Comparison of ENCODE assay signal across 1 cellular context in genomic region chr6:117441824-117442264, GRCh38.
TF ChIP-seq lines count a peak whose summit lies in the region.

No MANE protein-coding gene starts in this region.

TF ChIP-seq in HepG2, 621 proteins besides CTCF, POLR2A, EP300 and RAD21 (continued from another document and continues in another):
- TF ChIP-seq ZBTB37 (CRISPR knock-in tag; IDR thresholded peaks at IDR 0.05) (no peak), TBL1XR1 (IDR thresholded peaks at IDR 0.05; ENCODE audit: borderline replicate concordance, low read length, partially characterized antibody) (peak; percentile 87), NONO (IDR thresholded peaks at IDR 0.05) (no peak), NONO (CRISPR knock-in tag; conservative IDR thresholded peaks at IDR 0.05) (peak; percentile 56; the same call in 1 of the 2 replicates), TEF (CRISPR knock-in tag; IDR thresholded peaks at IDR 0.05) (peak; percentile 62; the same call in 1 of the 2 replicates), IRF9 (CRISPR knock-in tag; IDR thresholded peaks at IDR 0.05; ENCODE audit: borderline replicate concordance) (no peak), HOXA7 (CRISPR knock-in tag; IDR thresholded peaks at IDR 0.05) (no peak), SNRNP70 (IDR thresholded peaks at IDR 0.05; ENCODE audit: low read depth, low read length) (no peak), TCF12 (IDR thresholded peaks at IDR 0.05) (no peak), TCF12 (CRISPR knock-in tag; IDR thresholded peaks at IDR 0.05) (no peak), SP140L (CRISPR knock-in tag; IDR thresholded peaks at IDR 0.05; ENCODE audit: borderline replicate concordance) (peak; percentile 98; the same call in 1 of the 2 replicates), MAFK (conservative IDR thresholded peaks at IDR 0.05 in 1 of 2, IDR thresholded peaks at IDR 0.05 in 1 of 2; ENCODE audit: low read length in 2 of 2) (peak; percentile 26 to 64; a peak in 2 of 4 replicates), RFX3 (CRISPR knock-in tag; IDR thresholded peaks at IDR 0.05) (no peak), ZHX2 (IDR thresholded peaks at IDR 0.05; ENCODE audit: low read depth) (0 out of 2 replicates have a peak, but pooled peaks have one; percentile 21), ZHX2 (CRISPR knock-in tag; IDR thresholded peaks at IDR 0.05; ENCODE audit: borderline replicate concordance) (no peak), KMT2B (CRISPR knock-in tag; IDR thresholded peaks at IDR 0.05) (peak; percentile 69), ZFP1 (CRISPR knock-in tag; IDR thresholded peaks at IDR 0.05) (peak; percentile 92), RFXAP (CRISPR knock-in tag; IDR thresholded peaks at IDR 0.05; ENCODE audit: borderline replicate concordance) (no peak), ATRX (CRISPR knock-in tag; IDR thresholded peaks at IDR 0.05; ENCODE audit: borderline replicate concordance) (no peak), RERE (CRISPR knock-in tag; IDR thresholded peaks at IDR 0.05; ENCODE audit: low read depth) (peak; percentile 85), ZNF615 (CRISPR knock-in tag; IDR thresholded peaks at IDR 0.05; ENCODE audit: borderline replicate concordance) (no peak), SALL1 (CRISPR knock-in tag; IDR thresholded peaks at IDR 0.05) (peak; percentile 39; the same call in 1 of the 2 replicates), CENPX (CRISPR knock-in tag; IDR thresholded peaks at IDR 0.05) (no peak), ZGPAT (CRISPR knock-in tag; IDR thresholded peaks at IDR 0.05) (peak; percentile 98), CHD2 (IDR thresholded peaks at IDR 0.05; ENCODE audit: low read depth, low read length) (no peak), PITX1 (CRISPR knock-in tag; IDR thresholded peaks at IDR 0.05) (no peak), HES4 (CRISPR knock-in tag; IDR thresholded peaks at IDR 0.05; ENCODE audit: borderline replicate concordance) (no peak), ZNF674 (CRISPR knock-in tag; IDR thresholded peaks at IDR 0.05; ENCODE audit: low read depth) (no peak), ZSCAN31 (CRISPR knock-in tag; IDR thresholded peaks at IDR 0.05; ENCODE audit: low read depth) (no peak), ZNF644 (CRISPR knock-in tag; IDR thresholded peaks at IDR 0.05; ENCODE audit: low read depth) (peak; percentile 82), ZNF598 (CRISPR knock-in tag; IDR thresholded peaks at IDR 0.05; ENCODE audit: borderline replicate concordance) (no peak), DRAP1 (CRISPR knock-in tag; IDR thresholded peaks at IDR 0.05) (peak; percentile 61), ZZZ3 (CRISPR knock-in tag; IDR thresholded peaks at IDR 0.05; ENCODE audit: borderline replicate concordance) (no peak), ZNF83 (CRISPR knock-in tag; IDR thresholded peaks at IDR 0.05; ENCODE audit: borderline replicate concordance) (no peak), ATF7 (IDR thresholded peaks at IDR 0.05) (no peak), ATF7 (CRISPR knock-in tag; IDR thresholded peaks at IDR 0.05) (no peak), ZNF629 (CRISPR knock-in tag; conservative IDR thresholded peaks at IDR 0.05) (peak; percentile 97), PLRG1 (conservative IDR thresholded peaks at IDR 0.05) (no peak), ZNF12 (CRISPR knock-in tag; IDR thresholded peaks at IDR 0.05) (peak; percentile 90), ZSCAN25 (CRISPR knock-in tag; IDR thresholded peaks at IDR 0.05) (no peak), ATF4 (CRISPR knock-in tag; IDR thresholded peaks at IDR 0.05) (peak in 1 of 2 experiments; percentile 96; a peak in 2 of 4 replicates), ZKSCAN1 (IDR thresholded peaks at IDR 0.05; ENCODE audit: low read length) (no peak), TRAFD1 (CRISPR knock-in tag; IDR thresholded peaks at IDR 0.05; ENCODE audit: borderline replicate concordance) (no peak), TBX2 (CRISPR knock-in tag; IDR thresholded peaks at IDR 0.05; ENCODE audit: borderline replicate concordance) (peak; percentile 51; the same call in 1 of the 2 replicates), POGZ (CRISPR knock-in tag; IDR thresholded peaks at IDR 0.05) (peak; percentile 65; the same call in 1 of the 2 replicates), ZNF260 (CRISPR knock-in tag; IDR thresholded peaks at IDR 0.05; ENCODE audit: borderline replicate concordance, low read depth) (no peak), FOXA3 (CRISPR knock-in tag; IDR thresholded peaks at IDR 0.05) (peak; percentile 98)
